In the genomic region with DNA sequence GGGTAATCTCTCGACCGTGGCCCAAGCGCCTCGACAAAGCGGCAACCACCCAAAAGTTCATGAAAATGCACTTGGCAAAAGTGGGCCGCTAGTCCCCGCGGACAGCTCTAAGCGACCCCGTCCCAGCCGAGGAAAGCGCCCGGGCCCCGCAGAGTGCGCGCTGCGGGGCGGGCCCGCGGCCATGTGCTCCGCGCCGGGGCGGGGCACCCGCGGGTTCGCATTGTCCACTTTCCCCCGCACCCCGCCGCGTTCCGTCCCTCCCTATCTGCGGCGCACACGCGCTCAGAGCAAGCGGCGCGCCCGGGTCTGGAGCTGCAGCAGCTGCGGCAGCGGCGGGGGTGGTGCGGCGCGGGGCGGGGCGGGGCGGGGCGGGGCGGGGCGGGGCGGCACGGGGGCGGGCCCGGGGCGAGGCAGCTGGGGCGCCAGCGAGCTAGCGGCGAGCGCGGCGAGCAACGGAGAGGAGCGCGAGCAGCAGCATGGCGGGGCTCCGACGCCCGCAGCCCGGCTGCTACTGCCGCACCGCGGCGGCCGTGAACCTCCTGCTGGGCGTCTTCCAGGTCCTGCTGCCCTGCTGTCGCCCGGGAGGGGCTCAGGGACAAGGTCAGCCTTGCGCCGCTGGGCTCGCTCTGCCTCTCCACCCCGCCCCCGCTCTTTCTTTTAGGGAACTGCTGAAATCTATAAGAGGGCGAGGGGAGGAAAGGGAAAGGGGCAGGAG, we compare ENCODE assay signal across 8 cellular contexts. TPM values are rescaled to one million over a fixed set of nuclear protein-coding genes. Genes with fewer than 3 reads are reported as not detected.
DNase-seq lines count a peak whose midpoint lies in the region; ATAC-seq and TF ChIP-seq lines count a peak whose summit lies in the region.

A gene with protein sequence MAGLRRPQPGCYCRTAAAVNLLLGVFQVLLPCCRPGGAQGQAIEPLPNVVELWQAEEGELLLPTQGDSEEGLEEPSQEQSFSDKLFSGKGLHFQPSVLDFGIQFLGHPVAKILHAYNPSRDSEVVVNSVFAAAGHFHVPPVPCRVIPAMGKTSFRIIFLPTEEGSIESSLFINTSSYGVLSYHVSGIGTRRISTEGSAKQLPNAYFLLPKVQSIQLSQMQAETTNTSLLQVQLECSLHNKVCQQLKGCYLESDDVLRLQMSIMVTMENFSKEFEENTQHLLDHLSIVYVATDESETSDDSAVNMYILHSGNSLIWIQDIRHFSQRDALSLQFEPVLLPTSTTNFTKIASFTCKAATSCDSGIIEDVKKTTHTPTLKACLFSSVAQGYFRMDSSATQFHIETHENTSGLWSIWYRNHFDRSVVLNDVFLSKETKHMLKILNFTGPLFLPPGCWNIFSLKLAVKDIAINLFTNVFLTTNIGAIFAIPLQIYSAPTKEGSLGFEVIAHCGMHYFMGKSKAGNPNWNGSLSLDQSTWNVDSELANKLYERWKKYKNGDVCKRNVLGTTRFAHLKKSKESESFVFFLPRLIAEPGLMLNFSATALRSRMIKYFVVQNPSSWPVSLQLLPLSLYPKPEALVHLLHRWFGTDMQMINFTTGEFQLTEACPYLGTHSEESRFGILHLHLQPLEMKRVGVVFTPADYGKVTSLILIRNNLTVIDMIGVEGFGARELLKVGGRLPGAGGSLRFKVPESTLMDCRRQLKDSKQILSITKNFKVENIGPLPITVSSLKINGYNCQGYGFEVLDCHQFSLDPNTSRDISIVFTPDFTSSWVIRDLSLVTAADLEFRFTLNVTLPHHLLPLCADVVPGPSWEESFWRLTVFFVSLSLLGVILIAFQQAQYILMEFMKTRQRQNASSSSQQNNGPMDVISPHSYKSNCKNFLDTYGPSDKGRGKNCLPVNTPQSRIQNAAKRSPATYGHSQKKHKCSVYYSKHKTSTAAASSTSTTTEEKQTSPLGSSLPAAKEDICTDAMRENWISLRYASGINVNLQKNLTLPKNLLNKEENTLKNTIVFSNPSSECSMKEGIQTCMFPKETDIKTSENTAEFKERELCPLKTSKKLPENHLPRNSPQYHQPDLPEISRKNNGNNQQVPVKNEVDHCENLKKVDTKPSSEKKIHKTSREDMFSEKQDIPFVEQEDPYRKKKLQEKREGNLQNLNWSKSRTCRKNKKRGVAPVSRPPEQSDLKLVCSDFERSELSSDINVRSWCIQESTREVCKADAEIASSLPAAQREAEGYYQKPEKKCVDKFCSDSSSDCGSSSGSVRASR (N-terminal part only) (plus strand): TSS at position 439 of the 715 bp plus-strand sequence. CDS start 38 bp downstream, at position 477.

- TF ChIP-seq CTCF in AG09309 (IDR thresholded peaks at IDR 0.05; ENCODE audit: control insufficient read depth, insufficient read depth, low read depth, low read length, missing control alignments) (peak; percentile 2), lung (IDR thresholded peaks at IDR 0.05; ENCODE audit: control extremely low read depth, extremely low read depth) (no peak)

- 0% methylated on average over 35 to 86 of the region's 86 CpGs for WGBS in lung, 2 donors

- H3K27ac ChIP-seq in lung (ENCODE audit: low read depth in 1 of 2, low read length in 1 of 2): peak within 1 kb of the TSS; percentile 92 to 96

- peaks cover 0 to 2% of the 10 kb centered on the region in 2 donors for H3K36me3 ChIP-seq in lung (ENCODE audit: control insufficient read depth in 2 of 2, insufficient read depth in 2 of 2, low read length in 2 of 2)

- H3K9me3 ChIP-seq in lung (ENCODE audit: control insufficient read depth in 2 of 2, insufficient read depth in 1 of 2, low read length in 1 of 2): no peaks in the 10 kb centered on the region

- H3K27me3 ChIP-seq in lung (ENCODE audit: control insufficient read depth, insufficient read depth): no peaks in the 10 kb centered on the region

- ATAC-seq in GM19025 (IDR thresholded peaks at IDR 0.05; ENCODE audit: low read depth, unreplicated experiment) (peak; percentile 40), HG03175 (IDR thresholded peaks at IDR 0.05; ENCODE audit: unreplicated experiment) (peak; percentile 51), lung (ENCODE audit: insufficient read depth, low FRiP score) (peak; percentile 90)

- DNase-seq in AG09309 (ENCODE audit: low read depth) (no peak), NCI-H748 (lab: John Stamatoyannopoulos, UW; ENCODE audit: unreplicated experiment) (peak; percentile 75), lung (ENCODE audit: low spot score) (peak; percentile 73)
- DNase-seq in activated CD4-positive, alpha-beta T cell treated with anti-CD3 and anti-CD28 coated beads, Interleukin-2, amount 50 U/mL, for 24 hours (ENCODE audit: low read depth in 1 of 2, low spot score in 1 of 2): peak; percentile 45 to 52
- peak; percentile 61 for DNase-seq in effector CD4-positive, alpha-beta T cell
- peak; percentile 56 for DNase-seq in stimulated activated CD8-positive, alpha-beta memory T cell treated with anti-CD3 and anti-CD28 coated beads, Interleukin-12 subunit alpha, Interleukin-12 subunit beta, amount 100 ng/mL, for 4 hours (ENCODE audit: low read depth)

- peaks cover 3% of the 10 kb centered on the region in 2 donors for H3K4me1 ChIP-seq in lung (ENCODE audit: control insufficient read depth in 2 of 2, insufficient read depth in 2 of 2, low read length in 2 of 2)

- H3K4me3 ChIP-seq in AG09309 (ENCODE audit: control insufficient read depth, low read depth, low read length) (peak within 1 kb of the TSS; percentile 65), lung (peak within 1 kb of the TSS; percentile 96)

RNA-seq across cellular contexts. Expression of the gene that starts here (rescaled TPM):
- 10 to 100 TPM; 16.8 to 40.6 TPM for total RNA-seq in lung
- polyA plus RNA-seq in lung: 1 to 10 TPM; 2.9 to 6.8 TPM

Comparison
In these comparisons a context has a peak if more than half of its experiments do, and no peak if none do; other contexts are left out.
1. ATAC-seq: peak in every context shown above with its lines; median percentile 90 in lung; 51 in HG03175; 40 in GM19025.